22 cellular contexts compared by ENCODE assay signal in the genomic region with DNA sequence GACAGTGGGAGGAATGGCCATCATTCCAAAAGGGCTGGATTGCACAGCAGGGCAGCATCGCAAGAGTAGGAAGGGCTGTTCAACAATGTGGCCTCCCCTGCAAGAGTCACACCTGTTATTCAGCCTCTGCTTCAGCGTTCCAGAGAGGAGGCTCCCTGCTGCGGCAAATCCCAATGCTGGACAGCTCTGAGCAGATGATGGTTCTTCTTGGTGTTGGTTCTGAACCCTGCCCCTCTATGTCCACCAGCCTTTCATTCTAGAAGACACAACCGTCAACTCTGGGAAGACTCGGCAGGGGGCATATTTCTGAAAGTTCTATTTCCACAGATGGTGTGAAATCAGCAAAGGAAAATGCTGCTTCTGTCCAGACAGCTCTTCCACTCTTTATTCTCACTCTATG.
"Had no signal": no experiment of that assay in that cellular context is flagged by ENCODE, and none has a peak within 500 bp of the region (broad histone marks: within the 10 kb centered on the region; RNA-seq: fewer than 3 reads in every experiment).

No MANE protein-coding gene starts in this region.

- DNase-seq: activated CD4-positive, alpha-beta T cell treated with anti-CD3 and anti-CD28 coated beads, Interleukin-2, amount 50 U/mL, for 1 hour; activated CD4-positive, CD25-positive, alpha-beta regulatory T cell treated with anti-CD3 and anti-CD28 coated beads, Interleukin-2, amount 50 U/mL, for 72 hours; activated CD8-positive, alpha-beta memory T cell treated with anti-CD3 and anti-CD28 coated beads, Interleukin-2, amount 50 U/mL, for 4 hours; activated effector memory CD4-positive, alpha-beta T cell treated with anti-CD3 and anti-CD28 coated beads, Interleukin-2, amount 50 U/mL, for 16 hours; activated naive CD4-positive, alpha-beta T cell treated with anti-CD3 and anti-CD28 coated beads, Interleukin-2, amount 50 U/mL, for 16 hours; activated T-cell treated with anti-CD3 and anti-CD28 coated beads, Interleukin-2, amount 50 U/mL, for 48 hours; aorta; dermis blood vessel endothelial cell; effector memory CD4-positive, alpha-beta T cell; foreskin keratinocyte; kidney glomerular epithelial cell; mesendoderm; natural killer cell; ovary; psoas muscle; stimulated activated CD4-positive, alpha-beta T cell treated with anti-CD3 and anti-CD28 coated beads, Interleukin-1b, Interleukin-23, amount 100 ng/mL, for 48 hours; stimulated activated naive CD4-positive, alpha-beta T cell treated with Interleukin-2 at 50 U/mL for 16 hours; T-helper 2 cell; thyroid gland had no signal

- H3K4me3 ChIP-seq: ovary, psoas muscle, thyroid gland had no signal

- H3K27me3 ChIP-seq: foreskin keratinocyte, ovary, thyroid gland had no signal

- H3K27ac ChIP-seq: foreskin keratinocyte, ovary, psoas muscle, thyroid gland, VCaP had no signal

- ATAC-seq: foreskin keratinocyte, natural killer cell, psoas muscle, sciatic nerve had no signal

- FAIRE-seq: urothelium cell line had no signal

- H3K9me3 ChIP-seq: ovary, psoas muscle, thyroid gland had no signal

- H3K4me1 ChIP-seq: foreskin keratinocyte, psoas muscle, thyroid gland had no signal

- H3K36me3 ChIP-seq: ovary, thyroid gland had no signal
